In genomic region chr4:98845960-98846359, GRCh38 we compare ENCODE assay signal across 26 cellular contexts.
"Had no signal": no experiment of that assay in that cellular context is flagged by ENCODE, and none has a peak within 500 bp of the region (broad histone marks: within the 10 kb centered on the region; RNA-seq: fewer than 3 reads in every experiment).

No MANE protein-coding gene starts in this region.

- H3K4me3 ChIP-seq: cardiac muscle cell had no signal

- H3K27ac ChIP-seq: brain microvascular endothelial cell, cardiac muscle cell, WERI-Rb-1 had no signal

- DNase-seq: activated CD4-positive, alpha-beta memory T cell treated with anti-CD3 and anti-CD28 coated beads, Interleukin-2, amount 10 ng/mL, durations not matched to agents 7 days and 5 days; activated CD4-positive, alpha-beta T cell treated with anti-CD3 and anti-CD28 coated beads for 1 hour; activated CD4-positive, alpha-beta T cell treated with anti-CD3 and anti-CD28 coated beads for 48 hours; activated CD4-positive, CD25-positive, alpha-beta regulatory T cell; activated CD8-positive, alpha-beta memory T cell treated with anti-CD3 and anti-CD28 coated beads for 24 hours; activated CD8-positive, alpha-beta memory T cell treated with anti-CD3 and anti-CD28 coated beads, Interleukin-2, amount 10 ng/mL, durations not matched to agents 7 days and 5 days; activated CD8-positive, alpha-beta memory T cell treated with anti-CD3 and anti-CD28 coated beads, Interleukin-2, amount 50 U/mL, for 48 hours; activated effector memory CD4-positive, alpha-beta T cell treated with Interleukin-2 at 50 U/mL for 16 hours; activated naive CD4-positive, alpha-beta T cell treated with anti-CD3 and anti-CD28 coated beads, Interleukin-2, amount 10 ng/mL, durations not matched to agents 7 days and 5 days; activated naive CD8-positive, alpha-beta T cell treated with anti-CD3 and anti-CD28 coated beads, Interleukin-2, amount 50 U/mL, for 24 hours; activated T-cell treated with anti-CD3 and anti-CD28 coated beads, Interleukin-2, amount 50 U/mL, for 48 hours; anterior cingulate cortex; brain microvascular endothelial cell; NCI-H1048; NCI-H1105 treated with DMSO at 0.1 percent for 48 hours; NCI-H1436; NCI-H1694 treated with DMSO at 0.1 percent for 48 hours; NCI-H2029; NCI-H345; NCI-H524 treated with DMSO at 0.1 percent for 48 hours; NCI-H748 treated with DMSO at 0.1 percent for 48 hours; NK-92 treated with Interleukin-12 subunit alpha and Interleukin-12 subunit beta, amount 100 ng/mL, for 24 hours; Right ventricle myocardium superior; T1000; WERI-Rb-1 had no signal

- ATAC-seq: activated CD8-positive, alpha-beta memory T cell treated with anti-CD3 and anti-CD28 coated beads, Interleukin-2, amount 10 ng/mL, durations not matched to agents 7 days and 5 days; activated naive CD8-positive, alpha-beta T cell treated with anti-CD3 and anti-CD28 coated beads, Interleukin-2, amount 50 U/mL, for 24 hours had no signal

- H3K36me3 ChIP-seq: brain microvascular endothelial cell, cardiac muscle cell, WERI-Rb-1 had no signal

- H3K27me3 ChIP-seq: brain microvascular endothelial cell, cardiac muscle cell had no signal
